In genomic region chr17:21027031-21027430, GRCh38 we compare ENCODE assay signal across 15 cellular contexts. TPM values are rescaled to one million over a fixed set of nuclear protein-coding genes. Genes with fewer than 3 reads are reported as not detected.
DNase-seq lines count a peak whose midpoint lies in the region; ATAC-seq and TF ChIP-seq lines count a peak whose summit lies in the region.
"Had no signal": no experiment of that assay in that cellular context is flagged by ENCODE, and none has a peak within 500 bp of the region (broad histone marks: within the 10 kb centered on the region; RNA-seq: fewer than 3 reads in every experiment).

No MANE protein-coding gene starts in this region.

- H3K27ac Mint-ChIP-seq in activated CD4-positive, alpha-beta T cell treated with anti-CD3 and anti-CD28 coated beads, Interleukin-2, amount 10 ng/mL, durations not matched to agents 7 days and 5 days = peak overlapping the region; percentile 41
- H3K27ac Mint-ChIP-seq in MCF 10A (ENCODE audit: low read depth, unreplicated experiment) = no peak overlapping the region
- H3K27ac Mint-ChIP-seq in stimulated activated effector memory CD8-positive, alpha-beta T cell treated with anti-CD3 and anti-CD28 coated beads, Interleukin-12 subunit alpha, Interleukin-12 subunit beta, amount 100 ng/mL, for 72 hours = peak overlapping the region; percentile 23

- no peaks in the 10 kb centered on the region for H3K27me3 Mint-ChIP-seq in activated CD4-positive, alpha-beta T cell treated with anti-CD3 and anti-CD28 coated beads, Interleukin-2, amount 10 ng/mL, durations not matched to agents 7 days and 5 days
- no peaks in the 10 kb centered on the region for H3K27me3 Mint-ChIP-seq in MCF 10A (ENCODE audit: insufficient read depth, unreplicated experiment)

- no peaks in the 10 kb centered on the region for H3F3A ChIP-seq in PC-3 (ENCODE audit: low read length, unreplicated experiment)

- no peak for DNase-seq in activated CD4-positive, alpha-beta T cell treated with anti-CD3 and anti-CD28 coated beads, Interleukin-2, amount 10 ng/mL, durations not matched to agents 7 days and 5 days
- DNase-seq in activated CD4-positive, alpha-beta T cell treated with anti-CD3 and anti-CD28 coated beads, Interleukin-2, amount 50 U/mL, for 48 hours = no peak
- no peak for DNase-seq in MCF 10A (ENCODE audit: unreplicated experiment)
- no peak for DNase-seq in mammary epithelial cell
- DNase-seq in PC-3 = no peak
- DNase-seq in stimulated activated effector memory CD8-positive, alpha-beta T cell treated with anti-CD3 and anti-CD28 coated beads, Interleukin-12 subunit alpha, Interleukin-12 subunit beta, amount 100 ng/mL, for 72 hours (ENCODE audit: low spot score in 2 of 2) = no peak
- no peak for DNase-seq in kidney glomerular epithelial cell (lab: John Stamatoyannopoulos, UW)
- DNase-seq: 8988T, AML-193, Calu3, DMS 273 treated with DMSO at 0.1 percent for 48 hours, GM23248 had no signal

- no peaks in the 10 kb centered on the region for H3K9me3 ChIP-seq in mammary epithelial cell (replicated peaks; ENCODE audit: insufficient read depth, low read length)
- no peaks in the 10 kb centered on the region for H3K9me3 ChIP-seq in PC-3 (ENCODE audit: low read length)
- H3K9me3 ChIP-seq: BLaER1 had no signal

- TF ChIP-seq CTCF in MCF 10A (IDR thresholded peaks at IDR 0.05; ENCODE audit: unreplicated experiment) (no peak), mammary epithelial cell (conservative IDR thresholded peaks at IDR 0.05 in 1 of 2, IDR thresholded peaks at IDR 0.05 in 1 of 2; ENCODE audit: extremely low read depth in 1 of 2, insufficient read depth in 1 of 2, low read depth in 1 of 2, low read length in 2 of 2) (no peak), PC-3 (conservative IDR thresholded peaks at IDR 0.05; ENCODE audit: low read depth, low read length) (no peak)

- H3K79me2 ChIP-seq in mammary epithelial cell (ENCODE audit: insufficient read depth, low read length) (peaks cover 99% of the 10 kb centered on the region), PC-3 (ENCODE audit: low read length) (peaks cover 100% of the 10 kb centered on the region)

- no peaks in the 10 kb centered on the region for H3K9me2 ChIP-seq in PC-3 (replicated peaks; ENCODE audit: low read length)

- H3K36me3 Mint-ChIP-seq in activated CD4-positive, alpha-beta T cell treated with anti-CD3 and anti-CD28 coated beads, Interleukin-2, amount 10 ng/mL, durations not matched to agents 7 days and 5 days (ENCODE audit: low read depth) = peaks cover 52% of the 10 kb centered on the region
- H3K36me3 Mint-ChIP-seq in MCF 10A (ENCODE audit: insufficient read depth, unreplicated experiment) = peaks cover 68% of the 10 kb centered on the region
- H3K36me3 Mint-ChIP-seq in stimulated activated effector memory CD8-positive, alpha-beta T cell treated with anti-CD3 and anti-CD28 coated beads, Interleukin-12 subunit alpha, Interleukin-12 subunit beta, amount 100 ng/mL, for 72 hours = peaks cover 83% of the 10 kb centered on the region

- H3K9me3 Mint-ChIP-seq in activated CD4-positive, alpha-beta T cell treated with anti-CD3 and anti-CD28 coated beads, Interleukin-2, amount 10 ng/mL, durations not matched to agents 7 days and 5 days = no peaks in the 10 kb centered on the region
- H3K9me3 Mint-ChIP-seq in MCF 10A (ENCODE audit: unreplicated experiment) = no peaks in the 10 kb centered on the region
- H3K9me3 Mint-ChIP-seq in stimulated activated effector memory CD8-positive, alpha-beta T cell treated with anti-CD3 and anti-CD28 coated beads, Interleukin-12 subunit alpha, Interleukin-12 subunit beta, amount 100 ng/mL, for 72 hours = no peaks in the 10 kb centered on the region

- BruUV-seq in MCF 10A (replicated peaks; lab: Mats Ljungman, UMichigan) = TSS peak; percentile 13
- BruUV-seq in mammary epithelial cell (replicated peaks; lab: Mats Ljungman, UMichigan) = no TSS peak
- BruUV-seq in PC-3 (replicated peaks; lab: Mats Ljungman, UMichigan) = TSS peak; percentile 9

- no peak for ATAC-seq in PC-3
- no peak for ATAC-seq in stimulated activated effector memory CD8-positive, alpha-beta T cell treated with anti-CD3 and anti-CD28 coated beads, Interleukin-12 subunit alpha, Interleukin-12 subunit beta, amount 100 ng/mL, for 72 hours
- ATAC-seq: HCT116 had no signal

- CTCF ChIA-PET in activated CD4-positive, alpha-beta T cell treated with anti-CD3 and anti-CD28 coated beads, Interleukin-2, amount 10 ng/mL, durations not matched to agents 7 days and 5 days (lab: Charles Lee) = interaction anchor here (0.9 kb wide), 1 partner anchor 17 kb away, joined by 3 read pairs; no protein-coding TSS in a partner anchor
- CTCF ChIA-PET in MCF 10A (lab: Yijun Ruan, JAX) (interaction anchor here (0.6 to 1.6 kb wide), 3 partner anchors 14 to 1366 kb away, joined by 4 to 5 read pairs (median 4); no protein-coding TSS in a partner anchor), mammary epithelial cell (lab: Charles Lee; ENCODE audit: low non-redundant PET) (no interaction called here), PC-3 (lab: Charles Lee) (no interaction called here)

- H3K27ac ChIP-seq in mammary epithelial cell (ENCODE audit: insufficient read depth, low read depth, low read length) = no peak overlapping the region
- H3K27ac ChIP-seq in PC-3 (ENCODE audit: low read length) = no peak overlapping the region
- H3K27ac ChIP-seq: BLaER1, HL-60 had no signal

- peaks cover 60% of the 10 kb centered on the region for H3K4me1 Mint-ChIP-seq in activated CD4-positive, alpha-beta T cell treated with anti-CD3 and anti-CD28 coated beads, Interleukin-2, amount 10 ng/mL, durations not matched to agents 7 days and 5 days
- peaks cover 43% of the 10 kb centered on the region for H3K4me1 Mint-ChIP-seq in MCF 10A (ENCODE audit: insufficient read depth, unreplicated experiment)
- H3K4me1 Mint-ChIP-seq in stimulated activated effector memory CD8-positive, alpha-beta T cell treated with anti-CD3 and anti-CD28 coated beads, Interleukin-12 subunit alpha, Interleukin-12 subunit beta, amount 100 ng/mL, for 72 hours = peaks cover 65% of the 10 kb centered on the region

- 89% methylated on average over 13 of the region's 14 CpGs for WGBS in mammary epithelial cell (ENCODE audit: low coverage, missing lambda C conversion rate)

- in situ Hi-C loops in mammary epithelial cell (cut with MboI; ENCODE audit: low sequenced_read_pairs in 2 of 2) = no loop called here

- POLR2A ChIA-PET in activated CD4-positive, alpha-beta T cell treated with anti-CD3 and anti-CD28 coated beads, Interleukin-2, amount 10 ng/mL, durations not matched to agents 7 days and 5 days (lab: Charles Lee) = no interaction called here
- POLR2A ChIA-PET in MCF 10A (lab: Yijun Ruan, JAX) (interaction anchor here (1.6 kb wide), 1 partner anchor 10 kb away, joined by 7 read pairs; no protein-coding TSS in a partner anchor), PC-3 (lab: Charles Lee; ENCODE audit: unreplicated experiment) (no interaction called here)

- peaks cover 21% of the 10 kb centered on the region for H3K36me3 ChIP-seq in mammary epithelial cell (ENCODE audit: insufficient read depth, low read length)
- peaks cover 58% of the 10 kb centered on the region for H3K36me3 ChIP-seq in PC-3 (ENCODE audit: low read depth, low read length)

- no peak overlapping the region for H3K4me3 Mint-ChIP-seq in activated CD4-positive, alpha-beta T cell treated with anti-CD3 and anti-CD28 coated beads, Interleukin-2, amount 10 ng/mL, durations not matched to agents 7 days and 5 days
- H3K4me3 Mint-ChIP-seq in MCF 10A (ENCODE audit: unreplicated experiment) = no peak overlapping the region
- H3K4me3 Mint-ChIP-seq in stimulated activated effector memory CD8-positive, alpha-beta T cell treated with anti-CD3 and anti-CD28 coated beads, Interleukin-12 subunit alpha, Interleukin-12 subunit beta, amount 100 ng/mL, for 72 hours = no peak overlapping the region

- H2AFZ ChIP-seq in mammary epithelial cell (ENCODE audit: low read depth, low read length) (no peak overlapping the region), PC-3 (ENCODE audit: low read length) (no peak overlapping the region)
- H2AFZ ChIP-seq: GM23248 had no signal

- dilution Hi-C loops in mammary epithelial cell (cut with HindIII; ENCODE audit: low sequenced_read_pairs) = no loop called here

- H3K4me1 ChIP-seq in mammary epithelial cell (ENCODE audit: insufficient read depth, low read length) = peaks cover 24% of the 10 kb centered on the region
- peaks cover 13% of the 10 kb centered on the region; the same call in 1 of the 2 replicates for H3K4me1 ChIP-seq in PC-3 (ENCODE audit: insufficient read depth, low read length)

- no peak overlapping the region for H3K9ac ChIP-seq in mammary epithelial cell (ENCODE audit: insufficient read depth, low read length)
- no peak overlapping the region for H3K9ac ChIP-seq in PC-3 (ENCODE audit: low read length)
- H3K9ac ChIP-seq: BLaER1, GM23248 had no signal

- H3K4me3 ChIP-seq in mammary epithelial cell (replicated peaks in 1 of 3; ENCODE audit: insufficient read depth in 1 of 3, low read depth in 2 of 3, low read length in 3 of 3) = no peak overlapping the region
- no peak overlapping the region for H3K4me3 ChIP-seq in PC-3 (ENCODE audit: low read length)
- H3K4me3 ChIP-seq: BLaER1, GM23248 had no signal

- intact Hi-C loops in MCF 10A (cut with micrococcal nuclease) = no loop called here
- intact Hi-C loops in mammary epithelial cell (cut with micrococcal nuclease) = no loop called here
- intact Hi-C loops in PC-3 (cut with micrococcal nuclease) = no loop called here

- no peak overlapping the region for H3K4me2 ChIP-seq in mammary epithelial cell (ENCODE audit: insufficient read depth, low read depth, low read length)
- no peak overlapping the region for H3K4me2 ChIP-seq in PC-3 (ENCODE audit: low read length)
- H3K4me2 ChIP-seq: BLaER1 had no signal

- H3K27me3 ChIP-seq in mammary epithelial cell (ENCODE audit: insufficient read depth, low read length) (no peaks in the 10 kb centered on the region), PC-3 (ENCODE audit: low read length) (no peaks in the 10 kb centered on the region)
- H3K27me3 ChIP-seq: BLaER1 had no signal

- peaks cover 39% of the 10 kb centered on the region for H4K20me1 ChIP-seq in mammary epithelial cell (ENCODE audit: insufficient read depth, low read length)
- peaks cover 93% of the 10 kb centered on the region for H4K20me1 ChIP-seq in PC-3 (ENCODE audit: low read length)

RNA-seq across cellular contexts. Expression of gene USP22, which starts 15.8 kb away (rescaled TPM):
- total RNA-seq in activated CD4-positive, alpha-beta T cell treated with anti-CD3 and anti-CD28 coated beads, Interleukin-2, amount 10 ng/mL, durations not matched to agents 7 days and 5 days = 100 to 1,000 TPM; 147 to 162 TPM
- total RNA-seq in MCF 10A (2022) (146 and 157 TPM in 2 replicates), mammary epithelial cell (100 to 1,000 TPM; 187 to 318 TPM), PC-3 (2014; rRNA removed) (188 and 215 TPM in 2 replicates)
- 175 TPM for polyA plus RNA-seq in mammary epithelial cell
- polyA minus RNA-seq in mammary epithelial cell = 423 TPM

Comparison
In these comparisons a context has a peak if more than half of its experiments do, and no peak if none do; other contexts are left out.
1. CTCF ChIA-PET loops: an anchor here in activated CD4-positive, alpha-beta T cell treated with anti-CD3 and anti-CD28 coated beads, Interleukin-2, amount 10 ng/mL, durations not matched to agents 7 days and 5 days (0.9 kb wide) and MCF 10A (0.6 to 1.6 kb wide); none called in mammary epithelial cell and PC-3.